ENCODE assay signal across 9 cellular contexts in the genomic region with DNA sequence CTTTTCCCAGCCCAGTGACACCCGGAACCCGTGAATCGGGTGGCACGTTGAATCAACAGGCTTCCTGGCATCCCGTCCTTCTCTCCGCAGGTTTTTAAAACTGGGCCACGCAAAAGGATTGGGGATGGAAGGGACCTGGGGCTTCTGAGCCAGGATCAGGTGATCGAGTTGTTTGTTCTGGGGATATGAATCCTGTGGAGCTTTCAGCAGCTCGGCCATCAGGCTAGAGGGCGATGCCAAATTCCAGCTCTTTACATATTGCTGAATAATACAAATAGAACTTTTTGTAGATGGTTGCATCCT. TPM values are rescaled to one million over a fixed set of nuclear protein-coding genes. Genes with fewer than 3 reads are reported as not detected.
DNase-seq lines count a peak whose midpoint lies in the region; ATAC-seq, FAIRE-seq and TF ChIP-seq lines count a peak whose summit lies in the region.
"Had no signal": no experiment of that assay in that cellular context is flagged by ENCODE, and none has a peak within 500 bp of the region (broad histone marks: within the 10 kb centered on the region; RNA-seq: fewer than 3 reads in every experiment).

No MANE protein-coding gene starts in this region.

- CTCF ChIA-PET in AG04450 (lab: Charles Lee) (interaction anchor here (1.6 to 3.8 kb wide), 2 partner anchors 10 to 15 kb away, joined by 5 to 19 read pairs; no protein-coding TSS in a partner anchor), mammary epithelial cell (lab: Charles Lee; ENCODE audit: low non-redundant PET) (no interaction called here)

- POLR2A ChIA-PET in AG04450 (lab: Yijun Ruan, JAX), result interaction anchor here (1.3 to 2.3 kb wide), 4 partner anchors 18 to 57 kb away, joined by 3 to 17 read pairs (median 10); a partner anchor contains a TSS

- WGBS in mammary epithelial cell (ENCODE audit: low coverage, missing lambda C conversion rate), result 0% methylated on average over 8 of the region's 10 CpGs

- H3K4me1 ChIP-seq in mammary epithelial cell (ENCODE audit: insufficient read depth, low read length) (peaks cover 16% of the 10 kb centered on the region), muscle layer of duodenum (ENCODE audit: control insufficient read depth in 1 of 2, insufficient read depth in 2 of 2, low read length in 2 of 2) (peaks cover 14 to 39% of the 10 kb centered on the region in 2 donors)

- peaks cover 11% of the 10 kb centered on the region; the same call in 1 of the 2 replicates for H3K9me3 ChIP-seq in AG04450 (ENCODE audit: control insufficient read depth, insufficient read depth, low read length)
- H3K9me3 ChIP-seq in mammary epithelial cell (replicated peaks; ENCODE audit: insufficient read depth, low read length), result no peaks in the 10 kb centered on the region
- no peaks in the 10 kb centered on the region for H3K9me3 ChIP-seq in muscle layer of duodenum (ENCODE audit: control insufficient read depth in 1 of 2, low read length in 2 of 2)

- DNase-seq in AG04450 (ENCODE audit: low read depth, low spot score), result no peak
- DNase-seq in mammary epithelial cell, result no peak
- DNase-seq in head of caudate nucleus, result no peak
- DNase-seq in RCC 7860 (ENCODE audit: low spot score), result no peak
- no peak for DNase-seq in stimulated activated naive CD4-positive, alpha-beta T cell treated with Interleukin-2 at 50 U/mL for 16 hours (lab: John Stamatoyannopoulos, UW)

- no peaks in the 10 kb centered on the region for H4K20me1 ChIP-seq in mammary epithelial cell (ENCODE audit: insufficient read depth, low read length)

- H3K79me2 ChIP-seq in mammary epithelial cell (ENCODE audit: insufficient read depth, low read length), result peaks cover 87% of the 10 kb centered on the region

- H3K27ac ChIP-seq in AG04450 (ENCODE audit: low read depth, low read length) (peak overlapping the region; percentile 94), mammary epithelial cell (ENCODE audit: insufficient read depth, low read depth, low read length) (peak overlapping the region; percentile 95), muscle layer of duodenum (ENCODE audit: low read length) (peak overlapping the region; percentile 100)

- in situ Hi-C loops in mammary epithelial cell (cut with MboI; ENCODE audit: low sequenced_read_pairs in 2 of 2), result no loop called here

- peak overlapping the region; percentile 98 for H2AFZ ChIP-seq in mammary epithelial cell (ENCODE audit: low read depth, low read length)

- H3K9ac ChIP-seq in mammary epithelial cell (ENCODE audit: insufficient read depth, low read length), result peak overlapping the region; percentile 99

- peak; percentile 6 for ATAC-seq in HG02973 (IDR thresholded peaks at IDR 0.05; ENCODE audit: unreplicated experiment)
- no peak for ATAC-seq in HG03108 (IDR thresholded peaks at IDR 0.05; ENCODE audit: unreplicated experiment)

- BruUV-seq in mammary epithelial cell (replicated peaks; lab: Mats Ljungman, UMichigan), result TSS peak; percentile 57

- dilution Hi-C loops in mammary epithelial cell (cut with HindIII; ENCODE audit: low sequenced_read_pairs), result no loop called here

- TF ChIP-seq CTCF in AG04450 (IDR thresholded peaks at IDR 0.05; ENCODE audit: low read depth, low read length) (no peak), mammary epithelial cell (conservative IDR thresholded peaks at IDR 0.05 in 1 of 2, IDR thresholded peaks at IDR 0.05 in 1 of 2; ENCODE audit: extremely low read depth in 1 of 2, insufficient read depth in 1 of 2, low read depth in 1 of 2, low read length in 2 of 2) (no peak)

- H3K27me3 ChIP-seq in AG04450 (ENCODE audit: control insufficient read depth, insufficient read depth, low read length) (no peaks in the 10 kb centered on the region), mammary epithelial cell (ENCODE audit: insufficient read depth, low read length) (no peaks in the 10 kb centered on the region), muscle layer of duodenum (ENCODE audit: low read depth, low read length) (no peaks in the 10 kb centered on the region)

- H3K36me3 ChIP-seq in mammary epithelial cell (ENCODE audit: insufficient read depth, low read length) (peaks cover under 1% of the 10 kb centered on the region), muscle layer of duodenum (ENCODE audit: control insufficient read depth in 1 of 2, insufficient read depth in 2 of 2, low read length in 2 of 2) (peaks cover 6 to 29% of the 10 kb centered on the region in 2 donors)

- intact Hi-C loops in mammary epithelial cell (cut with micrococcal nuclease), result loop anchor here (1.0 to 5.0 kb wide), 3 partner anchors 10 to 55 kb away; a partner anchor contains a TSS
- intact Hi-C loops in head of caudate nucleus (cut with DNase I), result no loop called here

- H3K4me3 ChIP-seq in AG04450 (ENCODE audit: low read depth, low read length) (peak overlapping the region; percentile 93), mammary epithelial cell (replicated peaks in 1 of 3; ENCODE audit: insufficient read depth in 1 of 3, low read depth in 2 of 3, low read length in 3 of 3) (peak overlapping the region; percentile 96 to 99 (median 96)), muscle layer of duodenum (ENCODE audit: low read depth in 1 of 2, low read length in 2 of 2) (peak overlapping the region; percentile 89 to 98)

- peak overlapping the region; percentile 89 for H3K4me2 ChIP-seq in mammary epithelial cell (ENCODE audit: insufficient read depth, low read depth, low read length)

- FAIRE-seq in RCC 7860 (lab: Jason Lieb, UNC), result no peak
- FAIRE-seq: endometrium had no signal

RNA-seq across cellular contexts. Expression of a gene that starts 0.5 kb away (rescaled TPM):
- polyA plus RNA-seq in AG04450 (2011; rRNA removed) (41.0 and 52.2 TPM in 2 replicates), mammary epithelial cell (27.3 TPM)
- polyA minus RNA-seq in AG04450 (2011; rRNA and poly(A)+ RNA removed), result 73.9 and 95.2 TPM in 2 replicates
- 10 to 100 TPM; 51.7 to 78.9 TPM for total RNA-seq in mammary epithelial cell
- polyA minus RNA-seq in mammary epithelial cell, result 64.7 TPM

RNA-seq across cellular contexts. Expression of a gene that starts 0.8 kb away (rescaled TPM):
- polyA plus RNA-seq in AG04450 (2011; rRNA removed) (76.1 and 79.4 TPM in 2 replicates), mammary epithelial cell (68.3 TPM)
- 40.9 and 44.4 TPM in 2 replicates for polyA minus RNA-seq in AG04450 (2011; rRNA and poly(A)+ RNA removed)
- total RNA-seq in mammary epithelial cell, result 10 to 100 TPM; 37.7 to 37.8 TPM
- polyA minus RNA-seq in mammary epithelial cell, result 33.9 TPM

RNA-seq across cellular contexts. Expression of a gene that starts 17.5 kb away (rescaled TPM):
- polyA plus RNA-seq in AG04450 (2011; rRNA removed), result 141 and 156 TPM in 2 replicates
- 293 and 417 TPM in 2 replicates for polyA minus RNA-seq in AG04450 (2011; rRNA and poly(A)+ RNA removed)
- 100 to 1,000 TPM; 117 to 124 TPM for total RNA-seq in mammary epithelial cell
- polyA plus RNA-seq in mammary epithelial cell, result 101 TPM
- 262 TPM for polyA minus RNA-seq in mammary epithelial cell

RNA-seq across cellular contexts. Expression of a gene that starts 48.5 kb away (rescaled TPM):
- polyA plus RNA-seq in AG04450 (2011; rRNA removed), result 4.6 and 6.0 TPM in 2 replicates
- polyA minus RNA-seq in AG04450 (2011; rRNA and poly(A)+ RNA removed), result 7.2 and 9.1 TPM in 2 replicates
- 10 to 100 TPM in 1 of 2 donors, 1 to 10 TPM in 1; 3.0 to 12.2 TPM for total RNA-seq in mammary epithelial cell
- polyA plus RNA-seq in mammary epithelial cell, result 3.4 TPM
- polyA minus RNA-seq in mammary epithelial cell, result 20.5 TPM

RNA-seq across cellular contexts. Expression of a gene that starts 49.2 kb away (rescaled TPM):
- 0.51 and 0.52 TPM in 2 replicates for polyA plus RNA-seq in AG04450 (2011; rRNA removed)
- 0.70 and 1.6 TPM in 2 replicates for polyA minus RNA-seq in AG04450 (2011; rRNA and poly(A)+ RNA removed)
- 1 to 10 TPM in 1 of 2 donors, under 1 TPM in 1; 0.17 to 1.1 TPM for total RNA-seq in mammary epithelial cell
- 0.82 TPM for polyA plus RNA-seq in mammary epithelial cell
- 7.0 TPM for polyA minus RNA-seq in mammary epithelial cell
